Comparison of ENCODE assay signal across 8 cellular contexts in genomic region chr15:84023636-84024035, GRCh38.
DNase-seq lines count a peak whose midpoint lies in the region; ATAC-seq and TF ChIP-seq lines count a peak whose summit lies in the region.

No MANE protein-coding gene starts in this region.

- TF ChIP-seq CTCF in 22Rv1 (IDR thresholded peaks at IDR 0.05) (peak; percentile 85), GM10266 (IDR thresholded peaks at IDR 0.05; ENCODE audit: control insufficient read depth, insufficient read depth, low read depth, missing control alignments) (peak; percentile 51), RWPE1 (conservative IDR thresholded peaks at IDR 0.05; ENCODE audit: low read depth) (peak; percentile 61), tibial nerve (IDR thresholded peaks at IDR 0.05) (peak in 4 of 5 experiments; percentile 22 to 53 (median 28))

- no peak for TF ChIP-seq POLR2A in tibial nerve (IDR thresholded peaks at IDR 0.05)

- 96% methylated on average over 11 of the region's 11 CpGs for WGBS in tibial nerve, 2 donors

- no peak for TF ChIP-seq EP300 in tibial nerve (IDR thresholded peaks at IDR 0.05)

- CTCF ChIA-PET in RWPE1 (lab: Yijun Ruan, JAX), result interaction anchor here (1.0 to 2.0 kb wide), 2 partner anchors 273 to 458 kb away, joined by 3 to 9 read pairs; no protein-coding TSS in a partner anchor

- DNase-seq in GM10266 (ENCODE audit: extremely low spot score) (peak; percentile 23), RWPE1 (ENCODE audit: low spot score) (peak; percentile 34), fibroblast of the conjunctiva (ENCODE audit: low read depth) (peak; percentile 13), tibial nerve (ENCODE audit: low spot score in 2 of 2) (peak; percentile 14 to 38)

- no peaks in the 10 kb centered on the region for H3K9me3 ChIP-seq in tibial nerve

- no peaks in the 10 kb centered on the region for H3K36me3 ChIP-seq in tibial nerve

- H3K4me1 ChIP-seq in tibial nerve, result no peaks in the 10 kb centered on the region

- H3K4me3 ChIP-seq in tibial nerve, result no peak overlapping the region

- H3K27ac ChIP-seq in 22Rv1 (no peak overlapping the region), RWPE1 (no peak overlapping the region), tibial nerve (no peak overlapping the region)

- POLR2A ChIA-PET in RWPE1 (lab: Yijun Ruan, JAX; ENCODE audit: low non-redundant PET), result no interaction called here

- no peaks in the 10 kb centered on the region for H3K27me3 ChIP-seq in tibial nerve

- ATAC-seq in GM18498 (IDR thresholded peaks at IDR 0.05; ENCODE audit: unreplicated experiment), result no peak
- no peak for ATAC-seq in GM18511 (IDR thresholded peaks at IDR 0.05; ENCODE audit: unreplicated experiment)
- no peak for ATAC-seq in HG02981 (IDR thresholded peaks at IDR 0.05; ENCODE audit: unreplicated experiment)

Comparison
In these comparisons a context has a peak if more than half of its experiments do, and no peak if none do; other contexts are left out.
1. CTCF ChIP-seq: peak in every context shown above with its lines; median percentile 85 in 22Rv1; 61 in RWPE1; 51 in GM10266; 28 in tibial nerve.